1 cellular context compared by ENCODE assay signal in the genomic region with DNA sequence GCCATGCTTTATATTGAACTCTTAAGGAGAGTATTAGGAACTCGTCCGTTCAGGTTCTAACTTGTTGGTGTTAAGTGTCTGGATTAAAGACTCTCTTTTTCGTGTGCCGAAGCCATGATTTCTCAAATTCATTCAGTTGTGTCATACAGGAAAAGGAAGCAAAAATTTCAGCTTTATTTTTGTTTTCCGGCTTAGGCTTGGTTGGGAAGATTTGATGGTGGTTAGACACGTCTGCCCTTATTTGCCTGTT.
TF ChIP-seq lines count a peak whose summit lies in the region.

No MANE protein-coding gene starts in this region.

TF ChIP-seq in endothelial cell of umbilical vein, 7 proteins besides CTCF, POLR2A, EP300 and RAD21:
- TF ChIP-seq MYC (IDR thresholded peaks at IDR 0.05; ENCODE audit: low read depth, low read length), result no peak
- TF ChIP-seq POLR2AphosphoS5 (IDR thresholded peaks at IDR 0.05; ENCODE audit: insufficient read depth, low read depth, low read length), result peak; percentile 11
